Comparison of ENCODE assay signal across 17 cellular contexts in genomic region chr22:24540470-24540869, GRCh38. TPM values are rescaled to one million over a fixed set of nuclear protein-coding genes. Genes with fewer than 3 reads are reported as not detected.
DNase-seq lines count a peak whose midpoint lies in the region; ATAC-seq, FAIRE-seq and TF ChIP-seq lines count a peak whose summit lies in the region.
"Had no signal": no experiment of that assay in that cellular context is flagged by ENCODE, and none has a peak within 500 bp of the region (broad histone marks: within the 10 kb centered on the region; RNA-seq: fewer than 3 reads in every experiment).

No MANE protein-coding gene starts in this region.

- in situ Hi-C loops in K562 (cut with MboI), result no loop called here

- no peak overlapping the region for H3K4me3 Mint-ChIP-seq in activated CD8-positive, alpha-beta memory T cell treated with anti-CD3 and anti-CD28 coated beads, Interleukin-2, amount 10 ng/mL, durations not matched to agents 7 days and 5 days

- H3K4me1 ChIP-seq in K562 (replicated peaks in 1 of 2; ENCODE audit: control insufficient read depth in 2 of 2, insufficient read depth in 2 of 2, low read length in 2 of 2) (peaks cover 0 to 4% of the 10 kb centered on the region in 2 experiments; a peak in 1 of 5 replicates), right lobe of liver (peaks cover 0 to 82% (median 26%) of the 10 kb centered on the region in 4 donors), skeletal muscle tissue (ENCODE audit: control insufficient read depth in 3 of 3, insufficient read depth in 3 of 3, low read length in 3 of 3) (peaks cover 53 to 64% (median 58%) of the 10 kb centered on the region in 3 donors)

- H3K36me3 ChIP-seq in K562 (ENCODE audit: control insufficient read depth, insufficient read depth, low read length) (peaks cover 47% of the 10 kb centered on the region; the same call in 2 of the 3 replicates), right lobe of liver (peaks cover 0 to 51% (median 24%) of the 10 kb centered on the region in 4 donors), skeletal muscle tissue (ENCODE audit: control insufficient read depth in 3 of 3, insufficient read depth in 3 of 3, low read length in 3 of 3) (peaks cover 40 to 45% (median 42%) of the 10 kb centered on the region in 3 donors)

- intact Hi-C loops in K562 (cut with micrococcal nuclease) (no loop called here), right lobe of liver (cut with DNase I) (no loop called here)

- H3K27ac Mint-ChIP-seq in activated CD8-positive, alpha-beta memory T cell treated with anti-CD3 and anti-CD28 coated beads, Interleukin-2, amount 10 ng/mL, durations not matched to agents 7 days and 5 days, result peak overlapping the region; percentile 28

- TF ChIP-seq POLR2A in K562 (conservative IDR thresholded peaks at IDR 0.05), result no peak
- no peak for TF ChIP-seq POLR2A in right lobe of liver (IDR thresholded peaks at IDR 0.05)

- H3K27ac ChIP-seq in K562 (ENCODE audit: extremely low read depth, low read depth, low read length) (no peak overlapping the region), right lobe of liver (no peak overlapping the region), skeletal muscle tissue (ENCODE audit: low read depth, low read length) (peak overlapping the region; percentile 48)
- H3K27ac ChIP-seq: 22Rv1, C4-2B, GM23248 had no signal

- WGBS in K562 (ENCODE audit: insufficient coverage, low coverage, missing lambda C conversion rate), result 96% methylated on average over 2 of the region's 2 CpGs
- WGBS in right lobe of liver (ENCODE audit: insufficient coverage, low coverage, low lambda C conversion rate, missing lambda C conversion rate), result 30% methylated on average over 2 of the region's 2 CpGs

- H3K4me3 ChIP-seq in K562 (no peak overlapping the region), right lobe of liver (no peak overlapping the region), skeletal muscle tissue (ENCODE audit: low read length in 3 of 3) (peak overlapping the region in 1 of 3 donors; percentile 2)
- H3K4me3 ChIP-seq: GM23248 had no signal

- no peak overlapping the region for H3K9ac ChIP-seq in K562 (ENCODE audit: insufficient read depth in 1 of 2, low read depth in 2 of 2, low read length in 2 of 2)
- peak overlapping the region in 1 of 3 donors; percentile 11 for H3K9ac ChIP-seq in skeletal muscle tissue (ENCODE audit: low read depth in 1 of 3, low read length in 3 of 3)
- H3K9ac ChIP-seq: GM23248 had no signal

- no peaks in the 10 kb centered on the region for H3K4me1 Mint-ChIP-seq in activated CD8-positive, alpha-beta memory T cell treated with anti-CD3 and anti-CD28 coated beads, Interleukin-2, amount 10 ng/mL, durations not matched to agents 7 days and 5 days

- no peaks in the 10 kb centered on the region for H3K27me3 Mint-ChIP-seq in activated CD8-positive, alpha-beta memory T cell treated with anti-CD3 and anti-CD28 coated beads, Interleukin-2, amount 10 ng/mL, durations not matched to agents 7 days and 5 days

- no peak for TF ChIP-seq RAD21 in K562 (CRISPR knock-in tag; conservative IDR thresholded peaks at IDR 0.05 in 1 of 2, IDR thresholded peaks at IDR 0.05 in 1 of 2)

- H3K27me3 ChIP-seq in K562 (ENCODE audit: control insufficient read depth in 2 of 2, insufficient read depth in 2 of 2, low read length in 2 of 2) (no peaks in the 10 kb centered on the region), right lobe of liver (no peaks in the 10 kb centered on the region), skeletal muscle tissue (ENCODE audit: control insufficient read depth in 3 of 3, insufficient read depth in 3 of 3, low read length in 3 of 3) (no peaks in the 10 kb centered on the region)

- CTCF ChIA-PET in activated CD8-positive, alpha-beta memory T cell treated with anti-CD3 and anti-CD28 coated beads, Interleukin-2, amount 10 ng/mL, durations not matched to agents 7 days and 5 days (lab: Charles Lee), result interaction anchor here (1.9 kb wide), 1 partner anchor 18 kb away, joined by 6 read pairs; no protein-coding TSS in a partner anchor
- CTCF ChIA-PET in K562 (lab: Yijun Ruan, JAX; ENCODE audit: low intra/inter-chr PET ratio), result no interaction called here

- POLR2A ChIA-PET in K562 (lab: Yijun Ruan, JAX), result interaction anchor here (1.1 to 1.8 kb wide), 3 partner anchors 9 to 14 kb away, joined by 6 to 13 read pairs (median 7); partner anchors contain the start of gene GUCD1

- no peaks in the 10 kb centered on the region for H4K20me1 ChIP-seq in K562 (replicated peaks; ENCODE audit: control insufficient read depth, insufficient read depth, low read length)

- no peaks in the 10 kb centered on the region for H3K79me2 ChIP-seq in K562 (ENCODE audit: control insufficient read depth, insufficient read depth, low read length)

- FAIRE-seq in K562 (lab: Jason Lieb, UNC), result no peak
- FAIRE-seq: HTR-8/SVneo had no signal

- H3K9me1 ChIP-seq in K562 (ENCODE audit: control insufficient read depth, insufficient read depth, low read length), result no peaks in the 10 kb centered on the region

- H3K36me3 Mint-ChIP-seq in activated CD8-positive, alpha-beta memory T cell treated with anti-CD3 and anti-CD28 coated beads, Interleukin-2, amount 10 ng/mL, durations not matched to agents 7 days and 5 days, result peaks cover 12% of the 10 kb centered on the region

- TF ChIP-seq CTCF in K562 (IDR thresholded peaks at IDR 0.05 in 2 of 3, conservative IDR thresholded peaks at IDR 0.05 in 1 of 3; ENCODE audit: insufficient read depth in 2 of 3, low read depth in 1 of 3, low read length in 3 of 3), result no peak
- TF ChIP-seq CTCF in right lobe of liver (IDR thresholded peaks at IDR 0.05), result no peak

- no peaks in the 10 kb centered on the region for H3K9me3 Mint-ChIP-seq in activated CD8-positive, alpha-beta memory T cell treated with anti-CD3 and anti-CD28 coated beads, Interleukin-2, amount 10 ng/mL, durations not matched to agents 7 days and 5 days (ENCODE audit: low read depth)

- TF ChIP-seq EP300 in K562 (IDR thresholded peaks at IDR 0.05; ENCODE audit: low read length), result no peak

- no peak for ATAC-seq in activated CD8-positive, alpha-beta memory T cell treated with anti-CD3 and anti-CD28 coated beads, Interleukin-2, amount 10 ng/mL, durations not matched to agents 7 days and 5 days
- ATAC-seq in K562, result no peak
- ATAC-seq in right lobe of liver, result peak in 3 of 4 donors; percentile 1 to 4 (median 2)
- no peak for ATAC-seq in GM21786 (IDR thresholded peaks at IDR 0.05; ENCODE audit: unreplicated experiment)

- no peak for DNase-seq in activated CD8-positive, alpha-beta memory T cell treated with anti-CD3 and anti-CD28 coated beads, Interleukin-2, amount 10 ng/mL, durations not matched to agents 7 days and 5 days
- DNase-seq in activated CD8-positive, alpha-beta memory T cell treated with anti-CD3 and anti-CD28 coated beads, Interleukin-2, amount 50 U/mL, for 48 hours, result no peak
- DNase-seq in K562 (ENCODE audit: extremely low read depth in 1 of 4, low spot score in 3 of 4), result no peak
- DNase-seq in right lobe of liver, result peak in 1 of 3 donors; percentile 56
- DNase-seq in activated T-cell treated with anti-CD3 and anti-CD28 coated beads, Interleukin-2, amount 50 U/mL, for 48 hours, result no peak
- no peak for DNase-seq in activated T-cell treated with anti-CD3 and anti-CD28 coated beads for 4 hours
- DNase-seq: DMS53, GM23248, KG1, NCI-H1092 treated with DMSO at 0.1 percent for 48 hours, NCI-H187, RPMI8226 had no signal

- H3K9me3 ChIP-seq in K562 (replicated peaks; ENCODE audit: control insufficient read depth, insufficient read depth, low read depth, low read length) (no peaks in the 10 kb centered on the region), right lobe of liver (no peaks in the 10 kb centered on the region), skeletal muscle tissue (ENCODE audit: control insufficient read depth in 3 of 3, low read length in 3 of 3) (no peaks in the 10 kb centered on the region)

- H2AFZ ChIP-seq in K562 (ENCODE audit: low read depth, low read length), result no peak overlapping the region
- H2AFZ ChIP-seq: GM23248 had no signal

- BruUV-seq in K562 (replicated peaks; lab: Mats Ljungman, UMichigan), result TSS peak; percentile 52

- no peak overlapping the region for H3K4me2 ChIP-seq in K562 (ENCODE audit: insufficient read depth, low read length)

RNA-seq across cellular contexts. Expression of gene GUCD1, which starts 14.5 kb away (rescaled TPM):
- total RNA-seq in activated CD8-positive, alpha-beta memory T cell treated with anti-CD3 and anti-CD28 coated beads, Interleukin-2, amount 10 ng/mL, durations not matched to agents 7 days and 5 days, result 100 to 1,000 TPM; 130 to 150 TPM
- total RNA-seq in K562 (2011; cell fraction: chromatin; rRNA removed; ENCODE audit: low replicate concordance), result 19.1 and 56.0 TPM in 2 replicates
- 46.4 and 51.1 TPM in 2 replicates for total RNA-seq in K562 (2011; cell fraction: nucleolus; rRNA removed)
- 29.2 and 47.6 TPM in 2 replicates for total RNA-seq in K562 (2011; cell fraction: nucleoplasm; rRNA removed)
- 51.8 and 85.3 TPM in 2 replicates for total RNA-seq in K562 (2014; rRNA removed)
- total RNA-seq in K562 (2014; rRNA removed; fragmentation: Illumina TruSeq; extraction: Trizol), result 45.4 and 47.2 TPM in 2 replicates
- 51.0 and 52.7 TPM in 2 replicates for total RNA-seq in K562 (2015; rRNA removed; fragmentation: Illumina TruSeq; extraction: Trizol)
- total RNA-seq in K562 (2021), result 67.8 and 69.2 TPM in 2 replicates
- 60.4 and 68.9 TPM in 2 replicates for polyA plus RNA-seq in K562 (2011; rRNA removed)
- polyA plus RNA-seq in K562 (2011; cell fraction: cytosol; rRNA removed), result 79.6 and 131 TPM in 2 replicates
- 40.8 and 61.4 TPM in 2 replicates for polyA plus RNA-seq in K562 (2011; cell fraction: nucleus; rRNA removed)
- 44.7 and 52.7 TPM in 2 replicates for polyA plus RNA-seq in K562 (2012)
- polyA plus RNA-seq in K562 (2014; fragmentation: Illumina TruSeq; extraction: Trizol), result 50.3 and 58.1 TPM in 2 replicates
- 10 to 100 TPM; 31.5 to 48.8 TPM for polyA plus RNA-seq in K562 (2014; fragmentation: Nextera tagmentation; extraction: Ambion mirVana)
- 45.3 and 48.9 TPM in 2 replicates for polyA plus RNA-seq in K562 (2014; rRNA removed)
- polyA minus RNA-seq in K562 (2011; rRNA and poly(A)+ RNA removed), result 51.0 and 71.0 TPM in 2 replicates
- polyA minus RNA-seq in K562 (2011; cell fraction: cytosol; rRNA and poly(A)+ RNA removed), result 68.5 and 68.7 TPM in 2 replicates
- 17.6 and 24.5 TPM in 2 replicates for polyA minus RNA-seq in K562 (2011; cell fraction: nucleus; rRNA and poly(A)+ RNA removed)
- total RNA-seq in right lobe of liver, result 100 to 1,000 TPM in 5 of 6 experiments, 10 to 100 TPM in 1; 94.0 to 281 (median 213) TPM
- total RNA-seq in skeletal muscle tissue, result 64.7 TPM

RNA-seq across cellular contexts. Expression of gene SNRPD3, which starts 15.3 kb away (rescaled TPM):
- total RNA-seq in activated CD8-positive, alpha-beta memory T cell treated with anti-CD3 and anti-CD28 coated beads, Interleukin-2, amount 10 ng/mL, durations not matched to agents 7 days and 5 days, result 100 to 1,000 TPM; 132 to 139 TPM
- total RNA-seq in K562 (2011; cell fraction: chromatin; rRNA removed; ENCODE audit: low replicate concordance), result 75.3 and 99.4 TPM in 2 replicates
- 77.6 and 88.4 TPM in 2 replicates for total RNA-seq in K562 (2011; cell fraction: nucleolus; rRNA removed)
- 86.2 and 92.8 TPM in 2 replicates for total RNA-seq in K562 (2011; cell fraction: nucleoplasm; rRNA removed)
- 234 and 278 TPM in 2 replicates for total RNA-seq in K562 (2014; rRNA removed)
- total RNA-seq in K562 (2014; rRNA removed; fragmentation: Illumina TruSeq; extraction: Trizol), result 274 and 289 TPM in 2 replicates
- 266 and 281 TPM in 2 replicates for total RNA-seq in K562 (2015; rRNA removed; fragmentation: Illumina TruSeq; extraction: Trizol)
- 131 and 132 TPM in 2 replicates for total RNA-seq in K562 (2021)
- 120 and 151 TPM in 2 replicates for polyA plus RNA-seq in K562 (2011; rRNA removed)
- polyA plus RNA-seq in K562 (2011; cell fraction: cytosol; rRNA removed), result 249 and 264 TPM in 2 replicates
- polyA plus RNA-seq in K562 (2011; cell fraction: nucleus; rRNA removed), result 86.3 and 104 TPM in 2 replicates
- polyA plus RNA-seq in K562 (2012), result 144 and 316 TPM in 2 replicates
- 271 and 366 TPM in 2 replicates for polyA plus RNA-seq in K562 (2014; fragmentation: Illumina TruSeq; extraction: Trizol)
- 100 to 1,000 TPM; 274 to 281 TPM for polyA plus RNA-seq in K562 (2014; fragmentation: Nextera tagmentation; extraction: Ambion mirVana)
- polyA plus RNA-seq in K562 (2014; rRNA removed), result 236 and 249 TPM in 2 replicates
- polyA minus RNA-seq in K562 (2011; rRNA and poly(A)+ RNA removed), result 231 and 354 TPM in 2 replicates
- 87.0 and 105 TPM in 2 replicates for polyA minus RNA-seq in K562 (2011; cell fraction: cytosol; rRNA and poly(A)+ RNA removed)
- 38.2 and 60.6 TPM in 2 replicates for polyA minus RNA-seq in K562 (2011; cell fraction: nucleus; rRNA and poly(A)+ RNA removed)
- 100 to 1,000 TPM in 2 of 6 experiments, 10 to 100 TPM in 4; 43.3 to 180 (median 53.4) TPM for total RNA-seq in right lobe of liver
- total RNA-seq in skeletal muscle tissue, result 78.8 TPM

RNA-seq across cellular contexts. Expression of gene UPB1, which starts 45.3 kb away (rescaled TPM):
- total RNA-seq in activated CD8-positive, alpha-beta memory T cell treated with anti-CD3 and anti-CD28 coated beads, Interleukin-2, amount 10 ng/mL, durations not matched to agents 7 days and 5 days, result under 1 TPM; 0.09 to 0.14 TPM
- total RNA-seq in K562 (2011; cell fraction: chromatin; rRNA removed; ENCODE audit: low replicate concordance), result 0.16 TPM in 1 of 2 replicates, not detected in the other
- not detected in 2 replicates for total RNA-seq in K562 (2011; cell fraction: nucleolus; rRNA removed)
- total RNA-seq in K562 (2011; cell fraction: nucleoplasm; rRNA removed), result not detected in 2 replicates
- total RNA-seq in K562 (2014; rRNA removed) (0.69 TPM in 1 of 2 replicates, not detected in the other), K562 (2014; rRNA removed; fragmentation: Illumina TruSeq; extraction: Trizol) (not detected in 2 replicates), K562 (2015; rRNA removed; fragmentation: Illumina TruSeq; extraction: Trizol) (0.11 TPM in 1 of 2 replicates, not detected in the other), K562 (2021) (0.07 TPM in 1 of 2 replicates, not detected in the other), right lobe of liver (100 to 1,000 TPM in 3 of 6 experiments, 10 to 100 TPM in 3; 50.6 to 169 (median 100) TPM), skeletal muscle tissue (0.52 TPM)
- polyA plus RNA-seq in K562 (2011; rRNA removed) (0.04 TPM in 1 of 2 replicates, not detected in the other), K562 (2014; fragmentation: Illumina TruSeq; extraction: Trizol) (not detected in 2 replicates), K562 (2014; fragmentation: Nextera tagmentation; extraction: Ambion mirVana) (under 1 TPM in 1 of 2 experiments, not detected in 1; 0.06 TPM), K562 (2014; rRNA removed) (not detected in 2 replicates)
- polyA plus RNA-seq in K562 (2011; cell fraction: cytosol; rRNA removed), result not detected in 2 replicates
- 0.06 TPM in 1 of 2 replicates, not detected in the other for polyA plus RNA-seq in K562 (2011; cell fraction: nucleus; rRNA removed)
- polyA plus RNA-seq in K562 (2012), result 0.08 and 0.21 TPM in 2 replicates
- polyA minus RNA-seq in K562 (2011; rRNA and poly(A)+ RNA removed), result not detected in 2 replicates
- polyA minus RNA-seq in K562 (2011; cell fraction: cytosol; rRNA and poly(A)+ RNA removed), result not detected in 2 replicates
- polyA minus RNA-seq in K562 (2011; cell fraction: nucleus; rRNA and poly(A)+ RNA removed), result not detected in 2 replicates
- total RNA-seq: GM23248 had no signal
- polyA plus RNA-seq: GM23248 had no signal

RNA-seq across cellular contexts. Expression of gene LRRC75B, which starts 52.4 kb away (rescaled TPM):
- total RNA-seq in activated CD8-positive, alpha-beta memory T cell treated with anti-CD3 and anti-CD28 coated beads, Interleukin-2, amount 10 ng/mL, durations not matched to agents 7 days and 5 days, result 1 to 10 TPM; 1.6 to 2.1 TPM
- 1.9 and 6.9 TPM in 2 replicates for total RNA-seq in K562 (2011; cell fraction: chromatin; rRNA removed; ENCODE audit: low replicate concordance)
- 5.9 and 6.5 TPM in 2 replicates for total RNA-seq in K562 (2011; cell fraction: nucleolus; rRNA removed)
- total RNA-seq in K562 (2011; cell fraction: nucleoplasm; rRNA removed), result 3.1 and 5.1 TPM in 2 replicates
- total RNA-seq in K562 (2014; rRNA removed), result 1.8 and 1.9 TPM in 2 replicates
- 0.29 and 0.44 TPM in 2 replicates for total RNA-seq in K562 (2014; rRNA removed; fragmentation: Illumina TruSeq; extraction: Trizol)
- total RNA-seq in K562 (2015; rRNA removed; fragmentation: Illumina TruSeq; extraction: Trizol), result 0.45 and 0.51 TPM in 2 replicates
- total RNA-seq in K562 (2021), result 1.1 and 1.4 TPM in 2 replicates
- polyA plus RNA-seq in K562 (2011; rRNA removed), result 2.2 and 2.8 TPM in 2 replicates
- polyA plus RNA-seq in K562 (2011; cell fraction: cytosol; rRNA removed), result 3.5 and 4.5 TPM in 2 replicates
- polyA plus RNA-seq in K562 (2011; cell fraction: nucleus; rRNA removed), result 16.6 and 22.0 TPM in 2 replicates
- polyA plus RNA-seq in K562 (2012), result 0.92 and 3.8 TPM in 2 replicates
- 0.62 and 0.84 TPM in 2 replicates for polyA plus RNA-seq in K562 (2014; fragmentation: Illumina TruSeq; extraction: Trizol)
- polyA plus RNA-seq in K562 (2014; fragmentation: Nextera tagmentation; extraction: Ambion mirVana), result under 1 TPM in 1 of 2 experiments, not detected in 1; 0.10 TPM
- polyA plus RNA-seq in K562 (2014; rRNA removed), result 1.7 and 2.8 TPM in 2 replicates
- 0.35 and 0.42 TPM in 2 replicates for polyA minus RNA-seq in K562 (2011; rRNA and poly(A)+ RNA removed)
- 0.48 and 0.73 TPM in 2 replicates for polyA minus RNA-seq in K562 (2011; cell fraction: cytosol; rRNA and poly(A)+ RNA removed)
- 1.3 TPM in 2 replicates for polyA minus RNA-seq in K562 (2011; cell fraction: nucleus; rRNA and poly(A)+ RNA removed)
- total RNA-seq in right lobe of liver, result 10 to 100 TPM; 11.8 to 28.0 (median 21.5) TPM
- 1.6 TPM for total RNA-seq in skeletal muscle tissue

Comparison
In these comparisons a context has a peak if more than half of its experiments do, and no peak if none do; other contexts are left out.
1. ATAC-seq: peak in right lobe of liver (3 of 4); none in activated CD8-positive, alpha-beta memory T cell treated with anti-CD3 and anti-CD28 coated beads, Interleukin-2, amount 10 ng/mL, durations not matched to agents 7 days and 5 days (single experiment), K562 (single experiment) and GM21786 (single experiment).
2. RNA of gene UPB1, which starts 45.3 kb away (total RNA-seq): 50.6 to 169 TPM in right lobe of liver; 0.52 TPM in skeletal muscle tissue (single experiment), 0.09 to 0.14 TPM in activated CD8-positive, alpha-beta memory T cell treated with anti-CD3 and anti-CD28 coated beads, Interleukin-2, amount 10 ng/mL, durations not matched to agents 7 days and 5 days and 0.07 to 0.69 TPM in K562; every median in the first group is over 10 times any median in the second.